ENCODE assay signal across 11 cellular contexts in the genomic region with DNA sequence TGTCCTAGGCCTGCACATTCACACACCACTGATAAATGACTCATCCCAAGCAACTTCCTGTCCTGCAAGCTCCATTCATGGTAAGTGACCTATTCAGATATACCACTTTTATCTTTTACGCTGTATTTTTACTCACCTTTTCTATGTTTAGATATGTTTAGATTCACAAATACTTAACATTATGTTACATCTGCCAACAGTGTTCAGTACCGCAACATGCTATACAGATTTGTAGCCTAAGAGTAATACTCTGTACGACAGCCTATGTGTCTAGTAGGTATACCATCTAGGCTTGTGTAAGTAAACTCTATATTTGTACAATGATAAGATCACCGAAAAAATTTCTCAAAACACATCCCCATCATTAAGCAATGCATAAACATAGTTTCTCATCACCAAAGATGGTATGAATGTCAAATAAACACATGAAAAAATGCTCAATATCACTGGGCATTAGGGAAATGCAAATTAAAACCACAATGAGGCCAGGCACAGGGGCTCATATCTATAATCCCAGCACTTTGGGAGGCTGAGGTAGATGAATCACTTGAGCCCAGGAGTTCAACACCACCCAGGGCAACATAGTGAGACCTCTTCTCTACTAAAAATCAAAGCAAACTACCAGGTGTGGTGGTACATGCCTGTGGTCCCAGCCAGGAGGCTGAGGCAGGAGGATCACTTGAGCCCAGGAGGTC. TPM values are rescaled to one million over a fixed set of nuclear protein-coding genes. Genes with fewer than 3 reads are reported as not detected.
DNase-seq lines count a peak whose midpoint lies in the region; ATAC-seq, FAIRE-seq and TF ChIP-seq lines count a peak whose summit lies in the region.
"Had no signal": no experiment of that assay in that cellular context is flagged by ENCODE, and none has a peak within 500 bp of the region (broad histone marks: within the 10 kb centered on the region; RNA-seq: fewer than 3 reads in every experiment).

No MANE protein-coding gene starts in this region.

- no peak for FAIRE-seq in small intestine (lab: Jason Lieb, UNC)

- peaks cover 88% of the 10 kb centered on the region for H3K79me2 ChIP-seq in fibroblast of lung (ENCODE audit: control insufficient read depth, insufficient read depth, low read length)

- no peak overlapping the region for H3K27ac Mint-ChIP-seq in stimulated activated naive B cell treated with anti-CD40 and anti-IgM and Interleukin-4, amounts not matched to agents 10 μg/mL and 1 μg/mL and 100 μg/mL, for 72 hours

- H3K27ac ChIP-seq in fibroblast of lung (ENCODE audit: insufficient read depth, low read length) (peak overlapping the region; percentile 6), small intestine (ENCODE audit: low read depth in 1 of 2, low read length in 1 of 2) (no peak overlapping the region)

- peaks cover 4% of the 10 kb centered on the region for H4K20me1 ChIP-seq in fibroblast of lung (ENCODE audit: control insufficient read depth, extremely low read depth, insufficient read depth, low read length)

- no peak overlapping the region for H3K4me3 ChIP-seq in fibroblast of lung (replicated peaks in 1 of 4; ENCODE audit: control extremely low read depth in 1 of 4, insufficient read depth in 1 of 4, low read depth in 3 of 4, low read length in 4 of 4)
- no peak overlapping the region for H3K4me3 ChIP-seq in small intestine (ENCODE audit: low read depth in 1 of 2, low read length in 2 of 2)

- H3K4me1 ChIP-seq in fibroblast of lung (ENCODE audit: control insufficient read depth, extremely low read depth, insufficient read depth, low read length) (peaks cover 4% of the 10 kb centered on the region), small intestine (ENCODE audit: control insufficient read depth in 2 of 2, insufficient read depth in 1 of 2, low read depth in 1 of 2, low read length in 1 of 2) (no peaks in the 10 kb centered on the region)

- no peak overlapping the region for H3K4me3 Mint-ChIP-seq in stimulated activated naive B cell treated with anti-CD40 and anti-IgM and Interleukin-4, amounts not matched to agents 10 μg/mL and 1 μg/mL and 100 μg/mL, for 72 hours

- no peaks in the 10 kb centered on the region for H3K27me3 Mint-ChIP-seq in stimulated activated naive B cell treated with anti-CD40 and anti-IgM and Interleukin-4, amounts not matched to agents 10 μg/mL and 1 μg/mL and 100 μg/mL, for 72 hours

- H3K36me3 ChIP-seq in fibroblast of lung (ENCODE audit: control insufficient read depth, insufficient read depth, low read length) (peaks cover 2% of the 10 kb centered on the region), small intestine (ENCODE audit: control insufficient read depth in 2 of 2, insufficient read depth in 2 of 2, low read length in 2 of 2) (peaks cover 0 to 2% of the 10 kb centered on the region in 2 donors)

- H3K9ac ChIP-seq in fibroblast of lung (ENCODE audit: insufficient read depth, low read length), result no peak overlapping the region

- no peaks in the 10 kb centered on the region for H3K9me3 Mint-ChIP-seq in stimulated activated naive B cell treated with anti-CD40 and anti-IgM and Interleukin-4, amounts not matched to agents 10 μg/mL and 1 μg/mL and 100 μg/mL, for 72 hours

- H2AFZ ChIP-seq in fibroblast of lung (ENCODE audit: low read length), result no peak overlapping the region

- peaks cover 15 to 20% of the 10 kb centered on the region in 2 donors for H3K36me3 Mint-ChIP-seq in stimulated activated naive B cell treated with anti-CD40 and anti-IgM and Interleukin-4, amounts not matched to agents 10 μg/mL and 1 μg/mL and 100 μg/mL, for 72 hours

- 82 to 87% (median 83%) methylated on average over 4 of the region's 4 CpGs for WGBS in small intestine, 3 donors

- peak; percentile 28 for DNase-seq in SIG-M5 treated with dmso at 0.1 percent for 504 hours (lab: John Stamatoyannopoulos, UW; ENCODE audit: unreplicated experiment)
- DNase-seq in SIG-M5 (lab: John Stamatoyannopoulos, UW), result no peak
- peak; percentile 73 for DNase-seq in RPMI7951 (ENCODE audit: low read depth)
- peak; percentile 59 to 90 for DNase-seq in fibroblast of lung (ENCODE audit: low read depth in 2 of 2)
- no peak for DNase-seq in stimulated activated naive B cell treated with anti-CD40 and anti-IgM and Interleukin-4, amounts not matched to agents 10 μg/mL and 1 μg/mL and 100 μg/mL, for 72 hours
- DNase-seq in small intestine, result no peak
- DNase-seq in ureter (ENCODE audit: low spot score), result no peak
- DNase-seq: 8988T; activated CD4-positive, CD25-positive, alpha-beta regulatory T cell; mesendoderm had no signal

- H3K4me2 ChIP-seq in fibroblast of lung (ENCODE audit: extremely low read depth, insufficient read depth, low read length), result no peak overlapping the region

- H3K9me3 ChIP-seq in fibroblast of lung (ENCODE audit: control insufficient read depth, insufficient read depth, low read depth, low read length), result no peaks in the 10 kb centered on the region
- no peaks in the 10 kb centered on the region for H3K9me3 ChIP-seq in small intestine (ENCODE audit: control insufficient read depth, low read depth)

- H3K27me3 ChIP-seq in fibroblast of lung (ENCODE audit: control insufficient read depth, insufficient read depth, low read length) (no peaks in the 10 kb centered on the region), small intestine (ENCODE audit: control insufficient read depth in 2 of 2, insufficient read depth in 2 of 2, low read length in 2 of 2) (no peaks in the 10 kb centered on the region)

- H3K4me1 Mint-ChIP-seq in stimulated activated naive B cell treated with anti-CD40 and anti-IgM and Interleukin-4, amounts not matched to agents 10 μg/mL and 1 μg/mL and 100 μg/mL, for 72 hours, result peaks cover 10 to 28% of the 10 kb centered on the region in 2 donors

- peak; percentile 76 to 79 for ATAC-seq in stimulated activated naive B cell treated with anti-CD40 and anti-IgM and Interleukin-4, amounts not matched to agents 10 μg/mL and 1 μg/mL and 100 μg/mL, for 72 hours (replicated peaks)
- no peak for ATAC-seq in HG02571 (IDR thresholded peaks at IDR 0.05; ENCODE audit: unreplicated experiment)

- no peak for TF ChIP-seq CTCF in fibroblast of lung (conservative IDR thresholded peaks at IDR 0.05 in 1 of 2, IDR thresholded peaks at IDR 0.05 in 1 of 2; ENCODE audit: low read depth in 1 of 2, low read length in 2 of 2)

RNA-seq across cellular contexts. Expression of a gene that starts 20.7 kb away (rescaled TPM):
- 5.3 and 11.2 TPM in 2 replicates for total RNA-seq in RPMI7951 (2014; rRNA removed; shearing (Covaris generic))
- total RNA-seq in fibroblast of lung (21.1 and 31.2 TPM in 2 replicates), ureter (120 TPM)
- polyA plus RNA-seq in fibroblast of lung (25.9 and 33.6 TPM in 2 replicates), small intestine (10 to 100 TPM in 2 of 3 donors, 1 to 10 TPM in 1; 8.6 to 15.3 (median 14.1) TPM)
- 44.8 and 46.4 TPM in 2 replicates for polyA plus RNA-seq in fibroblast of lung (2012)
- polyA minus RNA-seq in fibroblast of lung (ENCODE audit: low replicate concordance), result 66.4 and 149 TPM in 2 replicates

Comparison
In these comparisons a context has a peak if more than half of its experiments do, and no peak if none do; other contexts are left out.
1. DNase-seq: peak in SIG-M5 treated with dmso at 0.1 percent for 504 hours (single experiment), RPMI7951 (single experiment) and fibroblast of lung (2 of 2); none in SIG-M5 (single experiment), stimulated activated naive B cell treated with anti-CD40 and anti-IgM and Interleukin-4, amounts not matched to agents 10 μg/mL and 1 μg/mL and 100 μg/mL, for 72 hours (single experiment), small intestine (single experiment) and ureter (single experiment).